Comparison of ENCODE assay signal across 9 cellular contexts in genomic region chr16:3625911-3626732, GRCh38. TPM values are rescaled to one million over a fixed set of nuclear protein-coding genes. Genes with fewer than 3 reads are reported as not detected.
DNase-seq lines count a peak whose midpoint lies in the region; ATAC-seq and TF ChIP-seq lines count a peak whose summit lies in the region.
"Had no signal": no experiment of that assay in that cellular context is flagged by ENCODE, and none has a peak within 500 bp of the region (broad histone marks: within the 10 kb centered on the region; RNA-seq: fewer than 3 reads in every experiment).

No MANE protein-coding gene starts in this region.

- H3K27me3 ChIP-seq in DND-41 (ENCODE audit: insufficient read depth, low read length, poor library complexity) = no peaks in the 10 kb centered on the region
- no peaks in the 10 kb centered on the region for H3K27me3 ChIP-seq in OCI-LY3 (ENCODE audit: low read depth, low read length)
- no peaks in the 10 kb centered on the region for H3K27me3 ChIP-seq in prostate gland (replicated peaks; ENCODE audit: insufficient read depth)

- no peaks in the 10 kb centered on the region for H3K27me3 Mint-ChIP-seq in effector memory CD8-positive, alpha-beta T cell

- TF ChIP-seq POLR2A in prostate gland (IDR thresholded peaks at IDR 0.05) = no peak

- H4K20me1 ChIP-seq in DND-41 (ENCODE audit: insufficient read depth, low read length) (no peaks in the 10 kb centered on the region), OCI-LY3 (ENCODE audit: insufficient read depth, low read length) (no peaks in the 10 kb centered on the region)

- no peak for DNase-seq in DND-41
- no peak for DNase-seq in effector memory CD8-positive, alpha-beta T cell
- no peak for DNase-seq in GM19238 (ENCODE audit: insufficient read length, low spot score)
- DNase-seq in NCI-H2081 treated with DMSO at 0.1 percent for 48 hours (lab: John Stamatoyannopoulos, UW) = no peak
- no peak for DNase-seq in T-helper 9 cell
- DNase-seq in prostate gland (ENCODE audit: low spot score) = no peak
- DNase-seq: NCI-H1417 treated with DMSO at 0.1 percent for 48 hours had no signal

- H3K4me3 Mint-ChIP-seq in effector memory CD8-positive, alpha-beta T cell = peak overlapping the region; percentile 34

- H3K4me1 Mint-ChIP-seq in effector memory CD8-positive, alpha-beta T cell (ENCODE audit: low read depth in 2 of 2) = peaks cover 13 to 28% of the 10 kb centered on the region in 2 donors

- TF ChIP-seq CTCF in DND-41 (IDR thresholded peaks at IDR 0.05; ENCODE audit: borderline replicate concordance, extremely low read depth, low read length, poor library complexity, severe bottlenecking) = peak; percentile 47
- peak; percentile 22; the same call in 1 of the 2 replicates for TF ChIP-seq CTCF in OCI-LY3 (IDR thresholded peaks at IDR 0.05; ENCODE audit: low read depth, low read length)
- no peak for TF ChIP-seq CTCF in prostate gland (IDR thresholded peaks at IDR 0.05)

- peak overlapping the region; percentile 53 to 85 for H3K27ac Mint-ChIP-seq in effector memory CD8-positive, alpha-beta T cell

- H3K36me3 ChIP-seq in DND-41 (ENCODE audit: insufficient read depth, low read length) (no peaks in the 10 kb centered on the region), OCI-LY3 (replicated peaks; ENCODE audit: low read depth, low read length) (no peaks in the 10 kb centered on the region), prostate gland (no peaks in the 10 kb centered on the region)

- peaks cover 5% of the 10 kb centered on the region for H3K36me3 Mint-ChIP-seq in effector memory CD8-positive, alpha-beta T cell (ENCODE audit: insufficient read depth)

- H3K4me3 ChIP-seq in DND-41 (ENCODE audit: low read depth in 1 of 2, low read length in 2 of 2) (no peak overlapping the region), OCI-LY3 (ENCODE audit: low read length) (no peak overlapping the region), prostate gland (no peak overlapping the region)

- peak overlapping the region; percentile 76 for H3K27ac ChIP-seq in DND-41 (ENCODE audit: low read length)
- no peak overlapping the region for H3K27ac ChIP-seq in OCI-LY3 (ENCODE audit: low read length)
- no peak overlapping the region for H3K27ac ChIP-seq in prostate gland

- H2AFZ ChIP-seq in DND-41 (ENCODE audit: low read depth, low read length) = peak overlapping the region; percentile 30; the same call in 1 of the 2 replicates
- no peak overlapping the region for H2AFZ ChIP-seq in OCI-LY3 (ENCODE audit: low read depth, low read length)

- H3K4me2 ChIP-seq in DND-41 (ENCODE audit: insufficient read depth, low read length) = peak overlapping the region; percentile 47
- H3K4me2 ChIP-seq in OCI-LY3 (ENCODE audit: low read length) = no peak overlapping the region

- H3K4me1 ChIP-seq in DND-41 (ENCODE audit: insufficient read depth, low read length) (peaks cover 19% of the 10 kb centered on the region), OCI-LY3 (ENCODE audit: low read length) (peaks cover 8% of the 10 kb centered on the region), prostate gland (replicated peaks) (no peaks in the 10 kb centered on the region)

- peak; percentile 88 for ATAC-seq in DND-41 (ENCODE audit: insufficient read depth, low read depth)
- ATAC-seq in GM21529 (IDR thresholded peaks at IDR 0.05; ENCODE audit: unreplicated experiment) = peak; percentile 49
- ATAC-seq in effector memory CD8-positive, alpha-beta T cell (replicated peaks) = peak; percentile 93

- no peaks in the 10 kb centered on the region for H3K9me3 Mint-ChIP-seq in effector memory CD8-positive, alpha-beta T cell

- 89% methylated on average over 4 of the region's 4 CpGs for WGBS in prostate gland

- H3K9ac ChIP-seq in DND-41 (ENCODE audit: low read depth, low read length) (peak overlapping the region; percentile 23; the same call in 1 of the 2 replicates), OCI-LY3 (ENCODE audit: low read length) (no peak overlapping the region)

- H3K9me3 ChIP-seq in DND-41 (ENCODE audit: insufficient read depth, low read length, severe bottlenecking) (no peaks in the 10 kb centered on the region), OCI-LY3 (ENCODE audit: insufficient read depth, low read length) (no peaks in the 10 kb centered on the region), prostate gland (no peaks in the 10 kb centered on the region)

- H3K79me2 ChIP-seq in DND-41 (ENCODE audit: insufficient read depth, low read length) (peaks cover 6% of the 10 kb centered on the region), OCI-LY3 (ENCODE audit: low read length) (no peaks in the 10 kb centered on the region)

- intact Hi-C loops in prostate gland (cut with DNase I) = no loop called here

RNA-seq across cellular contexts. Expression of gene SLX4, which starts 14.7 kb away (rescaled TPM):
- total RNA-seq in prostate gland = 10 to 100 TPM in 1 of 2 donors, 1 to 10 TPM in 1; 4.9 to 14.7 TPM

RNA-seq across cellular contexts. Expression of gene DNASE1, which starts 28.4 kb away (rescaled TPM):
- 10 to 100 TPM; 41.9 to 50.6 TPM for total RNA-seq in prostate gland

RNA-seq across cellular contexts. Expression of gene NLRC3, which starts 48.9 kb away (rescaled TPM):
- total RNA-seq in prostate gland = under 1 TPM; 0.85 to 0.87 TPM

Comparison
In these comparisons a context has a peak if more than half of its experiments do, and no peak if none do; other contexts are left out.
1. CTCF ChIP-seq: peak in DND-41 (single experiment) and OCI-LY3 (single experiment); none in prostate gland (0 of 4).
2. Peak in every context shown above with its lines, with median percentiles within 50 percentile points of each other: ATAC-seq.